Comparison of ENCODE assay signal across 25 cellular contexts in genomic region chr5:95738834-95739233, GRCh38. TPM values are rescaled to one million over a fixed set of nuclear protein-coding genes. Genes with fewer than 3 reads are reported as not detected.
"Had no signal": no experiment of that assay in that cellular context is flagged by ENCODE, and none has a peak within 500 bp of the region (broad histone marks: within the 10 kb centered on the region; RNA-seq: fewer than 3 reads in every experiment).

No MANE protein-coding gene starts in this region.

- H3K79me2 ChIP-seq: parathyroid adenoma had no signal

- H3K4me2 ChIP-seq: hepatocyte had no signal

- H2AFZ ChIP-seq: hepatocyte, parathyroid adenoma had no signal

- H3K27ac Mint-ChIP-seq: effector memory CD8-positive, alpha-beta T cell; stimulated activated naive CD8-positive, alpha-beta T cell treated with anti-CD3 and anti-CD28 coated beads, Interleukin-15, Interleukin-2, amounts not matched to agents 100 ng/mL and 50 ng/mL, for 24 hours had no signal

- H3K4me3 Mint-ChIP-seq: effector memory CD8-positive, alpha-beta T cell; natural killer cell; neural crest cell; stimulated activated naive B cell treated with anti-CD40 and anti-IgM and Interleukin-4, amounts not matched to agents 10 μg/mL and 1 μg/mL and 100 μg/mL, for 72 hours; stimulated activated naive CD8-positive, alpha-beta T cell treated with anti-CD3 and anti-CD28 coated beads, Interleukin-15, Interleukin-2, amounts not matched to agents 100 ng/mL and 50 ng/mL, for 24 hours had no signal

- H3K9me3 Mint-ChIP-seq: effector memory CD8-positive, alpha-beta T cell; natural killer cell; neural crest cell; stimulated activated naive CD8-positive, alpha-beta T cell treated with anti-CD3 and anti-CD28 coated beads, Interleukin-15, Interleukin-2, amounts not matched to agents 100 ng/mL and 50 ng/mL, for 24 hours had no signal

- DNase-seq: effector memory CD8-positive, alpha-beta T cell; foreskin keratinocyte; heart left ventricle; kidney; left lung; lower lobe of right lung; natural killer cell; right cardiac atrium; stimulated activated CD4-positive, alpha-beta T cell treated with anti-CD3 and anti-CD28 coated beads, Interleukin-15, amount 100 ng/mL, for 24 hours; stimulated activated CD4-positive, alpha-beta T cell treated with anti-CD3 and anti-CD28 coated beads, Interleukin-2, amount 100 ng/mL, for 48 hours; stimulated activated naive B cell treated with anti-CD40 and anti-IgM and Interleukin-4, amounts not matched to agents 10 μg/mL and 1 μg/mL and 100 μg/mL, for 72 hours; upper lobe of left lung had no signal

- H3K4me3 ChIP-seq: coronary artery, esophagus muscularis mucosa, gastroesophageal sphincter, heart left ventricle, hepatocyte, left lung, lower lobe of right lung, prostate gland, skin epidermis, thoracic aorta, tibial nerve, upper lobe of left lung had no signal

- H3K27me3 ChIP-seq: esophagus muscularis mucosa, gastroesophageal sphincter, heart left ventricle, hepatocyte, left lung, tibial nerve, upper lobe of left lung had no signal

- H3K36me3 ChIP-seq: left lung, lower lobe of right lung, prostate gland, thoracic aorta had no signal

- H3K27ac ChIP-seq: coronary artery, epithelial cell of prostate, esophagus muscularis mucosa, foreskin keratinocyte, gastroesophageal sphincter, hepatocyte, left lung, lower lobe of right lung, parathyroid adenoma, prostate gland, skin epidermis, thoracic aorta, upper lobe of left lung had no signal

- H3K4me1 ChIP-seq: foreskin keratinocyte had no signal

- H3K9me3 ChIP-seq: esophagus muscularis mucosa, gastroesophageal sphincter, heart left ventricle, left lung, lower lobe of right lung, prostate gland, thoracic aorta, tibial nerve, upper lobe of left lung had no signal

- H3K9ac ChIP-seq: parathyroid adenoma had no signal

RNA-seq across cellular contexts. Expression of gene SPATA9, which starts 56.0 kb away (rescaled TPM):
- total RNA-seq: esophagus muscularis mucosa, foreskin keratinocyte, lower lobe of right lung, mononuclear cell had no signal
- polyA plus RNA-seq: foreskin keratinocyte had no signal
